ENCODE assay signal across 10 cellular contexts in genomic region chr4:182142146-182143085, GRCh38.
A peak's percentile ranks its signal among the peaks of the same experiment; 100 is the strongest.
DNase-seq lines count a peak whose midpoint lies in the region; ATAC-seq and TF ChIP-seq lines count a peak whose summit lies in the region.
"Had no signal": no experiment of that assay in that cellular context is flagged by ENCODE, and none has a peak within 500 bp of the region (broad histone marks: within the 10 kb centered on the region; RNA-seq: fewer than 3 reads in every experiment).

No MANE protein-coding gene starts in this region.

- CTCF ChIA-PET in activated CD4-positive, alpha-beta T cell treated with anti-CD3 and anti-CD28 coated beads, Interleukin-2, amount 10 ng/mL, durations not matched to agents 7 days and 5 days (lab: Charles Lee): no interaction called here

- DNase-seq in activated CD4-positive, alpha-beta T cell treated with anti-CD3 and anti-CD28 coated beads, Interleukin-2, amount 10 ng/mL, durations not matched to agents 24 days and 14 days: no peak
- no peak for DNase-seq in activated CD4-positive, alpha-beta T cell treated with anti-CD3 and anti-CD28 coated beads, Interleukin-2, amount 10 ng/mL, durations not matched to agents 7 days and 5 days
- DNase-seq in choroid plexus epithelial cell (ENCODE audit: low read depth): peak; percentile 63
- DNase-seq in kidney tubule cell (ENCODE audit: low spot score): peak; percentile 31
- no peak for DNase-seq in suprapubic skin (ENCODE audit: low spot score in 2 of 2)
- no peak for DNase-seq in NK-92 treated with Interleukin-12 subunit alpha and Interleukin-12 subunit beta, amount 100 ng/mL, for 24 hours (lab: John Stamatoyannopoulos, UW)
- no peak for DNase-seq in CD1c-positive myeloid dendritic cell (ENCODE audit: extremely low spot score)
- DNase-seq: AML-193, NCI-H1105 had no signal

- intact Hi-C loops in activated CD4-positive, alpha-beta T cell treated with anti-CD3 and anti-CD28 coated beads, Interleukin-2, amount 10 ng/mL, durations not matched to agents 24 days and 14 days (cut with micrococcal nuclease): loop anchor here (5.0 kb wide), 1 partner anchor 305 kb away; no protein-coding TSS in a partner anchor

- H3K9me3 Mint-ChIP-seq in activated CD4-positive, alpha-beta T cell treated with anti-CD3 and anti-CD28 coated beads, Interleukin-2, amount 10 ng/mL, durations not matched to agents 24 days and 14 days: peaks cover 4% of the 10 kb centered on the region
- no peaks in the 10 kb centered on the region for H3K9me3 Mint-ChIP-seq in activated CD4-positive, alpha-beta T cell treated with anti-CD3 and anti-CD28 coated beads, Interleukin-2, amount 10 ng/mL, durations not matched to agents 7 days and 5 days

- peak overlapping the region; percentile 37 for H3K4me3 Mint-ChIP-seq in activated CD4-positive, alpha-beta T cell treated with anti-CD3 and anti-CD28 coated beads, Interleukin-2, amount 10 ng/mL, durations not matched to agents 24 days and 14 days
- H3K4me3 Mint-ChIP-seq in activated CD4-positive, alpha-beta T cell treated with anti-CD3 and anti-CD28 coated beads, Interleukin-2, amount 10 ng/mL, durations not matched to agents 7 days and 5 days: no peak overlapping the region

- no peak for TF ChIP-seq EP300 in suprapubic skin (IDR thresholded peaks at IDR 0.05)

- POLR2A ChIA-PET in activated CD4-positive, alpha-beta T cell treated with anti-CD3 and anti-CD28 coated beads, Interleukin-2, amount 10 ng/mL, durations not matched to agents 7 days and 5 days (lab: Charles Lee): no interaction called here

- no peak for TF ChIP-seq POLR2A in suprapubic skin (IDR thresholded peaks at IDR 0.05)

- peaks cover 3% of the 10 kb centered on the region for H3K36me3 Mint-ChIP-seq in activated CD4-positive, alpha-beta T cell treated with anti-CD3 and anti-CD28 coated beads, Interleukin-2, amount 10 ng/mL, durations not matched to agents 24 days and 14 days (ENCODE audit: low read depth)
- no peaks in the 10 kb centered on the region for H3K36me3 Mint-ChIP-seq in activated CD4-positive, alpha-beta T cell treated with anti-CD3 and anti-CD28 coated beads, Interleukin-2, amount 10 ng/mL, durations not matched to agents 7 days and 5 days (ENCODE audit: low read depth)

- no peaks in the 10 kb centered on the region for H3K36me3 ChIP-seq in suprapubic skin

- no peak overlapping the region for H3K27ac ChIP-seq in suprapubic skin

- H3K4me3 ChIP-seq in choroid plexus epithelial cell (ENCODE audit: low read depth, low read length) (peak overlapping the region; percentile 79), suprapubic skin (peak overlapping the region; percentile 60)

- peak; percentile 52 for TF ChIP-seq CTCF in choroid plexus epithelial cell (conservative IDR thresholded peaks at IDR 0.05; ENCODE audit: low read depth, low read length)
- no peak for TF ChIP-seq CTCF in suprapubic skin (IDR thresholded peaks at IDR 0.05)

- H3K27me3 ChIP-seq in suprapubic skin: peaks cover 74% of the 10 kb centered on the region

- peaks cover 75% of the 10 kb centered on the region for H3K27me3 Mint-ChIP-seq in activated CD4-positive, alpha-beta T cell treated with anti-CD3 and anti-CD28 coated beads, Interleukin-2, amount 10 ng/mL, durations not matched to agents 24 days and 14 days
- peaks cover 75% of the 10 kb centered on the region for H3K27me3 Mint-ChIP-seq in activated CD4-positive, alpha-beta T cell treated with anti-CD3 and anti-CD28 coated beads, Interleukin-2, amount 10 ng/mL, durations not matched to agents 7 days and 5 days

- no peak for ATAC-seq in GM19324 (IDR thresholded peaks at IDR 0.05; ENCODE audit: low FRiP score, unreplicated experiment)

- no peaks in the 10 kb centered on the region for H3K9me3 ChIP-seq in suprapubic skin

- peaks cover 26% of the 10 kb centered on the region for H3K4me1 ChIP-seq in suprapubic skin

- H3K27ac Mint-ChIP-seq in activated CD4-positive, alpha-beta T cell treated with anti-CD3 and anti-CD28 coated beads, Interleukin-2, amount 10 ng/mL, durations not matched to agents 24 days and 14 days: peak overlapping the region; percentile 34
- H3K27ac Mint-ChIP-seq in activated CD4-positive, alpha-beta T cell treated with anti-CD3 and anti-CD28 coated beads, Interleukin-2, amount 10 ng/mL, durations not matched to agents 7 days and 5 days: no peak overlapping the region

- 45% methylated on average over 47 of the region's 65 CpGs for WGBS in suprapubic skin

- peaks cover 18% of the 10 kb centered on the region for H3K4me1 Mint-ChIP-seq in activated CD4-positive, alpha-beta T cell treated with anti-CD3 and anti-CD28 coated beads, Interleukin-2, amount 10 ng/mL, durations not matched to agents 24 days and 14 days
- peaks cover 10% of the 10 kb centered on the region for H3K4me1 Mint-ChIP-seq in activated CD4-positive, alpha-beta T cell treated with anti-CD3 and anti-CD28 coated beads, Interleukin-2, amount 10 ng/mL, durations not matched to agents 7 days and 5 days

Comparison
In these comparisons a context has a peak if more than half of its experiments do, and no peak if none do; other contexts are left out.
1. DNase-seq: peak in choroid plexus epithelial cell (single experiment) and kidney tubule cell (single experiment); none in activated CD4-positive, alpha-beta T cell treated with anti-CD3 and anti-CD28 coated beads, Interleukin-2, amount 10 ng/mL, durations not matched to agents 24 days and 14 days (single experiment), activated CD4-positive, alpha-beta T cell treated with anti-CD3 and anti-CD28 coated beads, Interleukin-2, amount 10 ng/mL, durations not matched to agents 7 days and 5 days (single experiment), suprapubic skin (0 of 2), NK-92 treated with Interleukin-12 subunit alpha and Interleukin-12 subunit beta, amount 100 ng/mL, for 24 hours (single experiment) and CD1c-positive myeloid dendritic cell (single experiment).